29 cellular contexts compared by ENCODE assay signal in the genomic region with DNA sequence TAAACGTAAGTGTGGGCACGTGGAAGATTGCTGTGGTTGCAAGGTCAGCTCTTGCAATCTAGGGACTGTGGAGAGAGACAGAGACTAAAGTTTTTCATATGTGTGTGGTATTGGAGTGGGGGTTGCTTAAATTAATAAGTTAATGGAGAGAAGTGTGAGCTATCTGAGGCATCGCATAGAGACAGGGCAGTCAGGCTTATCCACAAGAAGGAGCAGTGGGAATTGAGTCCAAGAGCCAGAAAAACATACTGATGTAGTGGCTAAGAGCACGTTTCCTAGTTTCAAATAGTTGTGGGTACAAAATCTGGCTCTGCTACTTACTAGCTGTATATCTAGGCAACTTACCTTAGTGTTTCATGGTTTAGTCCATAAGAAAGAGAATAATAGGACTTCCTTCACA.
"Had no signal": no experiment of that assay in that cellular context is flagged by ENCODE, and none has a peak within 500 bp of the region (broad histone marks: within the 10 kb centered on the region; RNA-seq: fewer than 3 reads in every experiment).

No MANE protein-coding gene starts in this region.

- DNase-seq: dermis blood vessel endothelial cell; effector memory CD8-positive, alpha-beta T cell; foreskin keratinocyte; glutamatergic neuron; heart right ventricle; hippocampal formation; mucosa of descending colon; naive B cell; pancreas; stimulated activated CD4-positive, alpha-beta T cell treated with anti-CD3 and anti-CD28 coated beads, Interleukin-2, amount 100 ng/mL, for 24 hours; stimulated activated CD4-positive, alpha-beta T cell treated with anti-CD3 and anti-CD28 coated beads, Interleukin-4, amount 100 ng/mL, for 4 hours; stimulated activated naive CD8-positive, alpha-beta T cell treated with anti-CD3 and anti-CD28 coated beads, Interleukin-15, Interleukin-2, amounts not matched to agents 100 U/mL and 50 U/mL, for 24 hours; substantia nigra; testis; tibial artery had no signal

- H3K9me3 ChIP-seq: gastroesophageal sphincter, heart right ventricle, mucosa of descending colon, neutrophil, pancreas, testis, tibial artery had no signal

- H3K4me3 ChIP-seq: coronary artery, gastroesophageal sphincter, heart right ventricle, lung, mucosa of descending colon, pancreas, smooth muscle cell, testis, tibial artery had no signal

- H3K9me3 Mint-ChIP-seq: effector memory CD8-positive, alpha-beta T cell; memory B cell; mesothelial cell of epicardium; natural killer cell treated with Interleukin-12 subunit alpha and Interleukin-12 subunit beta and Interleukin-15 and Interleukin-18, amount 100 ng/mL, for 72 hours; neural crest cell; stimulated activated memory B cell treated with anti-CD40 and anti-IgM and Interleukin-4, amounts not matched to agents 10 μg/mL and 1 μg/mL and 100 μg/mL, for 72 hours; type B pancreatic cell had no signal

- H3K27ac Mint-ChIP-seq: effector memory CD8-positive, alpha-beta T cell; memory B cell; mesothelial cell of epicardium; naive B cell; natural killer cell treated with Interleukin-12 subunit alpha and Interleukin-12 subunit beta and Interleukin-15 and Interleukin-18, amount 100 ng/mL, for 72 hours; stimulated activated memory B cell treated with anti-CD40 and anti-IgM and Interleukin-4, amounts not matched to agents 10 μg/mL and 1 μg/mL and 100 μg/mL, for 72 hours; type B pancreatic cell had no signal

- H3K4me1 Mint-ChIP-seq: memory B cell; naive B cell; stimulated activated memory B cell treated with anti-CD40 and anti-IgM and Interleukin-4, amounts not matched to agents 10 μg/mL and 1 μg/mL and 100 μg/mL, for 72 hours had no signal

- H3K4me3 Mint-ChIP-seq: effector memory CD8-positive, alpha-beta T cell; memory B cell; mesothelial cell of epicardium; naive B cell; natural killer cell treated with Interleukin-12 subunit alpha and Interleukin-12 subunit beta and Interleukin-15 and Interleukin-18, amount 100 ng/mL, for 72 hours; neural crest cell; stimulated activated memory B cell treated with anti-CD40 and anti-IgM and Interleukin-4, amounts not matched to agents 10 μg/mL and 1 μg/mL and 100 μg/mL, for 72 hours; type B pancreatic cell had no signal

- ATAC-seq: effector memory CD8-positive, alpha-beta T cell; esophagus mucosa; foreskin keratinocyte; gastroesophageal sphincter; left lobe of liver; mucosa of descending colon; natural killer cell treated with Interleukin-12 subunit alpha and Interleukin-12 subunit beta and Interleukin-15 and Interleukin-18, amount 100 ng/mL, for 72 hours; pancreas; sciatic nerve; stimulated activated memory B cell treated with anti-CD40 and anti-IgM and Interleukin-4, amounts not matched to agents 10 μg/mL and 1 μg/mL and 100 μg/mL, for 72 hours; stimulated activated naive CD8-positive, alpha-beta T cell treated with anti-CD3 and anti-CD28 coated beads, Interleukin-15, Interleukin-2, amounts not matched to agents 100 U/mL and 50 U/mL, for 24 hours had no signal

- H3K27me3 ChIP-seq: foreskin keratinocyte, gastroesophageal sphincter, heart right ventricle, pancreas, testis, tibial artery had no signal

- H3K4me1 ChIP-seq: foreskin keratinocyte, pancreas, testis, tibial artery had no signal

- H3K27ac ChIP-seq: coronary artery, foreskin keratinocyte, gastroesophageal sphincter, neutrophil, pancreas, testis, tibial artery had no signal

- H3K27me3 Mint-ChIP-seq: stimulated activated memory B cell treated with anti-CD40 and anti-IgM and Interleukin-4, amounts not matched to agents 10 μg/mL and 1 μg/mL and 100 μg/mL, for 72 hours had no signal

- H3K36me3 Mint-ChIP-seq: memory B cell; mesothelial cell of epicardium; naive B cell; natural killer cell treated with Interleukin-12 subunit alpha and Interleukin-12 subunit beta and Interleukin-15 and Interleukin-18, amount 100 ng/mL, for 72 hours; stimulated activated memory B cell treated with anti-CD40 and anti-IgM and Interleukin-4, amounts not matched to agents 10 μg/mL and 1 μg/mL and 100 μg/mL, for 72 hours; type B pancreatic cell had no signal

- H3K36me3 ChIP-seq: gastroesophageal sphincter, heart right ventricle, neutrophil, pancreas, tibial artery had no signal
